9 cellular contexts compared by ENCODE assay signal in genomic region chr6:41372526-41373366, GRCh38. TPM values are rescaled to one million over a fixed set of nuclear protein-coding genes. Genes with fewer than 3 reads are reported as not detected.
DNase-seq lines count a peak whose midpoint lies in the region; FAIRE-seq and TF ChIP-seq lines count a peak whose summit lies in the region.
"Had no signal": no experiment of that assay in that cellular context is flagged by ENCODE, and none has a peak within 500 bp of the region (broad histone marks: within the 10 kb centered on the region; RNA-seq: fewer than 3 reads in every experiment).

No MANE protein-coding gene starts in this region.

- H4K8ac ChIP-seq in H1 (ENCODE audit: extremely low read depth, insufficient read depth, low read length) (peak overlapping the region; percentile 17; the same call in 1 of the 2 replicates), trophoblast cell (ENCODE audit: low read depth, low read length) (no peak overlapping the region)

- H3K4me2 ChIP-seq in H1 (ENCODE audit: insufficient read depth in 1 of 2, low read depth in 2 of 2, low read length in 2 of 2) = peak overlapping the region; percentile 77 to 79
- peak overlapping the region; percentile 55 for H3K4me2 ChIP-seq in trophoblast cell (ENCODE audit: low read length)

- H2AFZ ChIP-seq in H1 (ENCODE audit: low read length) (no peak overlapping the region), trophoblast cell (ENCODE audit: insufficient read depth, low read length, poor library complexity) (no peak overlapping the region)

- no peak overlapping the region for H3K14ac ChIP-seq in H1 (ENCODE audit: insufficient read length)
- H3K14ac ChIP-seq in trophoblast cell (ENCODE audit: low read length) = no peak overlapping the region

- H3K18ac ChIP-seq in H1 (ENCODE audit: extremely low read depth, low read length) (peak overlapping the region; percentile 48), trophoblast cell (ENCODE audit: low read length) (no peak overlapping the region)

- no peak overlapping the region for H3K23ac ChIP-seq in H1 (ENCODE audit: insufficient read length)
- H3K23ac ChIP-seq in trophoblast cell (ENCODE audit: low read length) = no peak overlapping the region

- peaks cover 5 to 42% (median 27%) of the 10 kb centered on the region in 4 experiments for H3K4me1 ChIP-seq in H1 (replicated peaks in 1 of 4; ENCODE audit: control insufficient read depth in 3 of 4, insufficient read depth in 4 of 4, low read length in 3 of 4)
- H3K4me1 ChIP-seq in trophoblast cell (ENCODE audit: control insufficient read depth in 1 of 2, insufficient read depth in 2 of 2, low read length in 2 of 2) = peaks cover 22 to 37% of the 10 kb centered on the region in 2 experiments

- H2AK5ac ChIP-seq in H1 (ENCODE audit: low read depth, low read length) (peak overlapping the region; percentile 70; the same call in 1 of the 2 replicates), trophoblast cell (ENCODE audit: low read length) (no peak overlapping the region)

- H2BK15ac ChIP-seq in H1 (ENCODE audit: low read length) = peak overlapping the region; percentile 61

- peaks cover 77 to 89% (median 88%) of the 10 kb centered on the region in 4 experiments for H3K27me3 ChIP-seq in H1 (replicated peaks in 1 of 4; ENCODE audit: control insufficient read depth in 3 of 4, extremely low read depth in 1 of 4, insufficient read depth in 3 of 4, low read length in 3 of 4)
- peaks cover 50% of the 10 kb centered on the region for H3K27me3 ChIP-seq in trophoblast cell (ENCODE audit: insufficient read depth, low read length)

- CTCF ChIA-PET in H1 (lab: Charles Lee; ENCODE audit: partially characterized antibody) = interaction anchor here (0.6 to 12.5 kb wide), 28 partner anchors 12 to 314 kb away, joined by 3 to 238 read pairs (median 5); no protein-coding TSS in a partner anchor

- H3K4ac ChIP-seq in H1 (replicated peaks; ENCODE audit: insufficient read length, low read depth, low read length) = no peak overlapping the region
- no peak overlapping the region for H3K4ac ChIP-seq in trophoblast cell (ENCODE audit: low read depth, low read length)

- H2BK20ac ChIP-seq in H1 (ENCODE audit: low read length) = no peak overlapping the region

- no peak for FAIRE-seq in H1 (lab: Jason Lieb, UNC)

- H4K91ac ChIP-seq in H1 (replicated peaks; ENCODE audit: insufficient read length, low read length) = no peak overlapping the region
- no peak overlapping the region for H4K91ac ChIP-seq in trophoblast cell (ENCODE audit: low read depth, low read length)

- DNase-seq in NCI-H2171 treated with DMSO at 0.1 percent for 48 hours (lab: John Stamatoyannopoulos, UW) = peak; percentile 23
- DNase-seq in NCI-H2171 (lab: John Stamatoyannopoulos, UW) = no peak
- DNase-seq in NCI-H526 treated with DMSO at 0.1 percent for 48 hours (lab: John Stamatoyannopoulos, UW) = peak; percentile 58
- peak in 1 of 2 experiments; percentile 76 for DNase-seq in H1 (ENCODE audit: low read depth in 1 of 2, low spot score in 2 of 2)
- DNase-seq in trophoblast cell = no peak
- no peak for DNase-seq in superior temporal gyrus (ENCODE audit: extremely low spot score)
- DNase-seq in NCI-H1436 (lab: John Stamatoyannopoulos, UW) = no peak
- DNase-seq in SHP77 treated with DMSO at 0.1 percent for 48 hours (lab: John Stamatoyannopoulos, UW) = no peak

- H2BK5ac ChIP-seq in H1 (ENCODE audit: low read depth, low read length) = no peak overlapping the region
- H2BK5ac ChIP-seq in trophoblast cell (ENCODE audit: low read depth, low read length, poor library complexity) = no peak overlapping the region

- 2% methylated on average over 44 of the region's 67 CpGs; no CpG with 5 or more reads in 1 of the 2 experiments for WGBS in H1 (ENCODE audit: extremely low coverage in 1 of 2, insufficient coverage in 1 of 2, insufficient read length in 1 of 2, insufficient replicate concordance in 2 of 2, low coverage in 1 of 2, low lambda C conversion rate in 2 of 2, missing lambda C conversion rate in 1 of 2), 2 experiments
- no CpG with 5 or more reads among the region's 67 CpGs for WGBS in trophoblast cell (ENCODE audit: extremely low coverage, insufficient coverage, insufficient read length)

- H3K56ac ChIP-seq in H1 (replicated peaks; ENCODE audit: insufficient read length, low read depth, low read length) = no peak overlapping the region

- H3K4me3 ChIP-seq in H1 (ENCODE audit: extremely low read depth in 1 of 4, insufficient read depth in 2 of 4, low read depth in 3 of 4, low read length in 4 of 4) = peak overlapping the region in 3 of 4 experiments; percentile 18 to 54 (median 34); a peak in 5 of 8 replicates
- H3K4me3 ChIP-seq in trophoblast cell (ENCODE audit: low read depth, low read length) = no peak overlapping the region

- H3K36me3 ChIP-seq in H1 (ENCODE audit: control insufficient read depth in 2 of 4, insufficient read depth in 4 of 4, low read length in 3 of 4) (no peaks in the 10 kb centered on the region; a peak in 1 of 8 replicates), trophoblast cell (ENCODE audit: control insufficient read depth in 1 of 2, insufficient read depth in 2 of 2, low read length in 2 of 2) (no peaks in the 10 kb centered on the region)

- H3K9ac ChIP-seq in H1 (replicated peaks in 1 of 4; ENCODE audit: extremely low read depth in 1 of 4, low read depth in 3 of 4, low read length in 3 of 4) (no peak overlapping the region), trophoblast cell (ENCODE audit: low read length) (no peak overlapping the region)

- H3K79me1 ChIP-seq in H1 (ENCODE audit: low read depth, low read length) = no peaks in the 10 kb centered on the region
- peaks cover 2% of the 10 kb centered on the region for H3K79me1 ChIP-seq in trophoblast cell (ENCODE audit: low read length)

- no peak for TF ChIP-seq RAD21 in H1 (IDR thresholded peaks at IDR 0.05 in 1 of 2, conservative IDR thresholded peaks at IDR 0.05 in 1 of 2; ENCODE audit: low read depth in 2 of 2, low read length in 2 of 2)

- H3K79me2 ChIP-seq in H1 (ENCODE audit: control insufficient read depth in 1 of 2, insufficient read depth in 2 of 2, low read length in 2 of 2) = no peaks in the 10 kb centered on the region
- H3K79me2 ChIP-seq in trophoblast cell (ENCODE audit: control insufficient read depth, insufficient read depth, low read length, poor library complexity) = no peaks in the 10 kb centered on the region

- TF ChIP-seq CTCF in H1 (IDR thresholded peaks at IDR 0.05; ENCODE audit: control extremely low read depth in 1 of 3, insufficient read depth in 1 of 3, low read depth in 1 of 3, low read length in 3 of 3) = no peak

- POLR2A ChIA-PET in H1 (lab: Charles Lee; ENCODE audit: partially characterized antibody) = interaction anchor here (2.2 to 4.4 kb wide), 2 partner anchors 35 to 70 kb away, joined by 6 to 30 read pairs; no protein-coding TSS in a partner anchor

- H4K5ac ChIP-seq in H1 (ENCODE audit: insufficient read length, low read depth, low read length) = no peak overlapping the region

- no peak overlapping the region for H4K12ac ChIP-seq in trophoblast cell (ENCODE audit: low read depth, low read length)

- peaks cover 10% of the 10 kb centered on the region in 2 experiments for H4K20me1 ChIP-seq in H1 (replicated peaks in 1 of 2; ENCODE audit: control insufficient read depth in 1 of 2, insufficient read depth in 2 of 2, low read length in 2 of 2)

- no peak for TF ChIP-seq EP300 in H1 (IDR thresholded peaks at IDR 0.05; ENCODE audit: borderline replicate concordance in 1 of 2, low read depth in 2 of 2, low read length in 2 of 2)

- no peak for TF ChIP-seq POLR2A in H1 (IDR thresholded peaks at IDR 0.05; ENCODE audit: control extremely low read depth in 1 of 2, low read depth in 2 of 2, low read length in 2 of 2)

- H2BK120ac ChIP-seq in H1 (replicated peaks; ENCODE audit: low read depth, low read length) (no peak overlapping the region), trophoblast cell (ENCODE audit: insufficient read depth, low read length, poor library complexity) (no peak overlapping the region)

- H2BK12ac ChIP-seq in H1 (ENCODE audit: low read depth, low read length) = no peak overlapping the region
- H2BK12ac ChIP-seq in trophoblast cell (ENCODE audit: low read length) = no peak overlapping the region

- H3K27ac ChIP-seq in H1 (ENCODE audit: low read depth, low read length) (no peak overlapping the region), trophoblast cell (ENCODE audit: low read depth, low read length) (no peak overlapping the region)

- H3K9me3 ChIP-seq in H1 (ENCODE audit: insufficient read depth in 2 of 2, low read depth in 1 of 2, low read length in 1 of 2) = no peaks in the 10 kb centered on the region
- H3K9me3 ChIP-seq in trophoblast cell (ENCODE audit: insufficient read depth, low read depth, low read length) = peaks cover 6% of the 10 kb centered on the region

- H3K23me2 ChIP-seq in H1 (ENCODE audit: low read depth, low read length) = peaks cover 26% of the 10 kb centered on the region

TF ChIP-seq in H1, 55 proteins besides CTCF, POLR2A, EP300 and RAD21:
- TF ChIP-seq USF2 (IDR thresholded peaks at IDR 0.05; ENCODE audit: low read length) = no peak
- peak; percentile 83 for TF ChIP-seq KDM1A (IDR thresholded peaks at IDR 0.05; ENCODE audit: borderline replicate concordance, low read length)
- TF ChIP-seq HDAC2 (IDR thresholded peaks at IDR 0.05; ENCODE audit: borderline replicate concordance in 1 of 2, low read depth in 2 of 2, low read length in 2 of 2) = peak in 1 of 2 experiments; percentile 57; a peak in 1 of 4 replicates
- no peak for TF ChIP-seq RFX5 (IDR thresholded peaks at IDR 0.05; ENCODE audit: borderline replicate concordance, low read depth, low read length)
- 0 out of 4 replicates have a peak, but pooled peaks of 1 of the 2 experiments have one; percentile 32 for TF ChIP-seq SIN3A (conservative IDR thresholded peaks at IDR 0.05 in 1 of 2, IDR thresholded peaks at IDR 0.05 in 1 of 2; ENCODE audit: low read depth in 1 of 2, low read length in 2 of 2)
- no peak for TF ChIP-seq CBX8 (IDR thresholded peaks at IDR 0.05; ENCODE audit: borderline replicate concordance, low read depth, low read length)
- TF ChIP-seq SP1 (IDR thresholded peaks at IDR 0.05; ENCODE audit: low read depth, low read length) = no peak
TF ChIP-seq in H1: peak in this region for 3.

RNA-seq across cellular contexts. Expression of gene NCR2, which starts 37.3 kb away (rescaled TPM):
- total RNA-seq in H1 (2021; fragmentation: NEBNext Ultra II Directional; extraction: Animal tissue kit (Norgen Biotek cat#: 25700)) = not detected in 2 replicates
- polyA plus RNA-seq in H1 (2011; rRNA removed) = not detected in 2 replicates
- not detected for polyA plus RNA-seq in H1 (2011; cell fraction: cytosol; rRNA removed)
- polyA plus RNA-seq in H1 (2011; cell fraction: nucleus; rRNA removed) = not detected
- polyA plus RNA-seq in H1 (2012, experiment 1 of 2) = not detected in 4 replicates
- polyA plus RNA-seq in H1 (2012, experiment 2 of 2) = not detected
- polyA plus RNA-seq in H1 (2013, experiment 1 of 2) = not detected
- polyA plus RNA-seq in H1 (2013, experiment 2 of 2) = not detected
- polyA minus RNA-seq in H1 (2011; rRNA and poly(A)+ RNA removed) = not detected in 2 replicates
- not detected for polyA minus RNA-seq in H1 (2011; cell fraction: cytosol; rRNA and poly(A)+ RNA removed)
- polyA minus RNA-seq in H1 (2011; cell fraction: nucleus; rRNA and poly(A)+ RNA removed) = not detected
- polyA plus RNA-seq in trophoblast cell (2013) = not detected in 2 replicates
- polyA plus RNA-seq: AG04450 had no signal

Comparison
In these comparisons a context has a peak if more than half of its experiments do, and no peak if none do; other contexts are left out.
1. DNase-seq: peak in NCI-H2171 treated with DMSO at 0.1 percent for 48 hours (single experiment) and NCI-H526 treated with DMSO at 0.1 percent for 48 hours (single experiment); none in NCI-H2171 (single experiment), trophoblast cell (0 of 2), superior temporal gyrus (single experiment), NCI-H1436 (single experiment) and SHP77 treated with DMSO at 0.1 percent for 48 hours (single experiment).